In genomic region chr1:191558389-191558788, GRCh38 we compare ENCODE assay signal across 23 cellular contexts.
DNase-seq lines count a peak whose midpoint lies in the region; ATAC-seq, FAIRE-seq and TF ChIP-seq lines count a peak whose summit lies in the region.
"Had no signal": no experiment of that assay in that cellular context is flagged by ENCODE, and none has a peak within 500 bp of the region (broad histone marks: within the 10 kb centered on the region; RNA-seq: fewer than 3 reads in every experiment).

No MANE protein-coding gene starts in this region.

- SMC1A ChIA-PET in GM12878 (lab: Charles Lee; ENCODE audit: uncharacterized antibody, unreplicated experiment): no interaction called here

- H3F3A ChIP-seq in PC-3 (ENCODE audit: low read length, unreplicated experiment): no peaks in the 10 kb centered on the region

- FAIRE-seq in GM12878 (lab: Jason Lieb, UNC): no peak
- FAIRE-seq: A204.1, GM18507, H54, RCC 7860 had no signal

- H2AFZ ChIP-seq in PC-3 (ENCODE audit: low read length) (no peak overlapping the region), GM12878 (ENCODE audit: control insufficient read depth, low read depth, low read length) (no peak overlapping the region)

- WGBS in GM12878 (ENCODE audit: insufficient coverage, insufficient replicate concordance, low lambda C conversion rate, missing lambda C conversion rate): 0% methylated on average over 2 of the region's 2 CpGs

- no peak for TF ChIP-seq RAD21 in GM12878 (IDR thresholded peaks at IDR 0.05; ENCODE audit: insufficient read depth, low read depth, low read length)

- no peak overlapping the region for H3K4me2 ChIP-seq in PC-3 (ENCODE audit: low read length)
- H3K4me2 ChIP-seq in GM12878 (ENCODE audit: control insufficient read depth, insufficient read depth): no peak overlapping the region

- in situ Hi-C loops in GM12878 (cut with MboI): no loop called here

- POLR2A ChIA-PET in PC-3 (lab: Charles Lee; ENCODE audit: unreplicated experiment) (no interaction called here), GM12878 (lab: Charles Lee) (no interaction called here)

- intact Hi-C loops in PC-3 (cut with micrococcal nuclease) (no loop called here), GM12878 (cut with micrococcal nuclease; ENCODE audit: unreplicated experiment) (no loop called here), mucosa of descending colon (cut with DNase I, micrococcal nuclease) (no loop called here)

- CTCF ChIA-PET in PC-3 (lab: Charles Lee): no interaction called here
- CTCF ChIA-PET in GM12878 (lab: Yijun Ruan, JAX): interaction anchor here (1.1 kb wide), 1 partner anchor 25 kb away, joined by 3 read pairs; no protein-coding TSS in a partner anchor

- H3K27ac ChIP-seq in PC-3 (ENCODE audit: low read length) (peak overlapping the region; percentile 17; the same call in 1 of the 2 replicates), GM12878 (ENCODE audit: control insufficient read depth, insufficient read depth) (no peak overlapping the region)
- H3K27ac ChIP-seq: HL-60 had no signal

- DNase-seq in Daoy (ENCODE audit: low read depth) (peak; percentile 4), PC-3 (no peak), GM12878 (ENCODE audit: low read depth, low spot score) (no peak), activated T-cell treated with anti-CD3 and anti-CD28 coated beads for 4 hours (no peak), mucosa of descending colon (no peak)
- DNase-seq in activated T-cell treated with anti-CD3 and anti-CD28 coated beads, Interleukin-2, amount 50 U/mL, for 48 hours: no peak
- DNase-seq: DMS79; KG1; NCI-H1092 treated with DMSO at 0.1 percent for 48 hours; NCI-H146; NCI-H2029; NCI-H226; NCI-H524; NCI-H774; NK-92 treated with Interleukin-12 subunit alpha and Interleukin-12 subunit beta, amount 100 ng/mL, for 24 hours had no signal

- RAD21 ChIA-PET in GM12878 (lab: Charles Lee; ENCODE audit: unreplicated experiment): interaction anchor here (1.0 to 1.4 kb wide), 3 partner anchors 29 to 34 kb away, joined by 3 to 5 read pairs (median 4); no protein-coding TSS in a partner anchor

- no peak; a peak in 1 of 4 replicates for TF ChIP-seq EP300 in GM12878 (IDR thresholded peaks at IDR 0.05; ENCODE audit: borderline replicate concordance in 1 of 2, control insufficient read depth in 1 of 2, low read depth in 2 of 2, low read length in 2 of 2)

- H3K4me3 ChIP-seq in PC-3 (ENCODE audit: low read length) (no peak overlapping the region), GM12878 (no peak overlapping the region), mucosa of descending colon (no peak overlapping the region)

- H3K9me2 ChIP-seq in PC-3 (replicated peaks; ENCODE audit: low read length): no peaks in the 10 kb centered on the region

- H3K4me1 ChIP-seq in PC-3 (ENCODE audit: insufficient read depth, low read length) (no peaks in the 10 kb centered on the region), GM12878 (ENCODE audit: control insufficient read depth, insufficient read depth, low read length) (no peaks in the 10 kb centered on the region), mucosa of descending colon (ENCODE audit: low read depth) (no peaks in the 10 kb centered on the region)

- H3K79me2 ChIP-seq in PC-3 (ENCODE audit: low read length): no peaks in the 10 kb centered on the region
- no peaks in the 10 kb centered on the region for H3K79me2 ChIP-seq in GM12878 (ENCODE audit: control insufficient read depth, insufficient read depth, low read length)

- TF ChIP-seq POLR2A in GM12878 (IDR thresholded peaks at IDR 0.05; ENCODE audit: low read depth, low read length): no peak

- H3K27me3 ChIP-seq in PC-3 (ENCODE audit: low read length) (no peaks in the 10 kb centered on the region), GM12878 (replicated peaks in 1 of 2; ENCODE audit: control insufficient read depth in 2 of 2, insufficient read depth in 2 of 2, low read length in 1 of 2) (no peaks in the 10 kb centered on the region)

- H3K36me3 ChIP-seq in PC-3 (ENCODE audit: low read depth, low read length): no peaks in the 10 kb centered on the region
- no peaks in the 10 kb centered on the region for H3K36me3 ChIP-seq in GM12878 (ENCODE audit: control insufficient read depth in 2 of 2, insufficient read depth in 2 of 2, low read length in 1 of 2)
- no peaks in the 10 kb centered on the region for H3K36me3 ChIP-seq in mucosa of descending colon (ENCODE audit: low read depth)

- ATAC-seq in HG02759 (IDR thresholded peaks at IDR 0.05; ENCODE audit: unreplicated experiment) (peak; percentile 57), PC-3 (no peak), GM12878 (peak; percentile 84), HG03139 (IDR thresholded peaks at IDR 0.05; ENCODE audit: unreplicated experiment) (no peak), mucosa of descending colon (no peak)
- ATAC-seq: Right ventricle myocardium inferior had no signal

- H4K20me1 ChIP-seq in PC-3 (ENCODE audit: low read length): no peaks in the 10 kb centered on the region
- no peaks in the 10 kb centered on the region for H4K20me1 ChIP-seq in GM12878 (ENCODE audit: control insufficient read depth, insufficient read depth)

- H3K9me3 ChIP-seq in PC-3 (ENCODE audit: low read length) (no peaks in the 10 kb centered on the region), GM12878 (replicated peaks; ENCODE audit: control insufficient read depth, insufficient read depth, low read length) (no peaks in the 10 kb centered on the region), mucosa of descending colon (no peaks in the 10 kb centered on the region)

- H3K9ac ChIP-seq in PC-3 (ENCODE audit: low read length) (no peak overlapping the region), GM12878 (ENCODE audit: control insufficient read depth, insufficient read depth, low read length) (no peak overlapping the region)

- no peak for TF ChIP-seq CTCF in PC-3 (conservative IDR thresholded peaks at IDR 0.05; ENCODE audit: low read depth, low read length)
- TF ChIP-seq CTCF in GM12878 (IDR thresholded peaks at IDR 0.05 in 2 of 3, conservative IDR thresholded peaks at IDR 0.05 in 1 of 3; ENCODE audit: control insufficient read depth in 2 of 3, extremely low read depth in 1 of 3, insufficient read depth in 1 of 3, low read depth in 3 of 3, low read length in 3 of 3): no peak
- no peak for TF ChIP-seq CTCF in mucosa of descending colon (IDR thresholded peaks at IDR 0.05)

- no TSS peak for BruUV-seq in PC-3 (replicated peaks; lab: Mats Ljungman, UMichigan)
- no TSS peak for BruUV-seq in GM12878 (replicated peaks; lab: Mats Ljungman, UMichigan)

TF ChIP-seq in GM12878, 131 proteins besides CTCF, POLR2A, EP300 and RAD21 (continues in another document):
- TF ChIP-seq ZBTB11 (CRISPR knock-in tag; IDR thresholded peaks at IDR 0.05): no peak
- no peak for TF ChIP-seq TCF12 (IDR thresholded peaks at IDR 0.05; ENCODE audit: low read depth, low read length)
- no peak for TF ChIP-seq BCL3 (IDR thresholded peaks at IDR 0.05; ENCODE audit: borderline replicate concordance, insufficient read depth, low read depth, low read length, poor library complexity, severe bottlenecking)
- no peak for TF ChIP-seq ATF7 (IDR thresholded peaks at IDR 0.05; ENCODE audit: low read depth)
- no peak for TF ChIP-seq USF1 (IDR thresholded peaks at IDR 0.05; ENCODE audit: borderline replicate concordance, extremely low read length, insufficient read depth, low read depth, low read length)

Comparison
In these comparisons a context has a peak if more than half of its experiments do, and no peak if none do; other contexts are left out.
1. ATAC-seq: peak in HG02759 (single experiment) and GM12878 (single experiment); none in PC-3 (single experiment), HG03139 (single experiment) and mucosa of descending colon (single experiment).